Comparison of ENCODE assay signal across 18 cellular contexts in the genomic region with DNA sequence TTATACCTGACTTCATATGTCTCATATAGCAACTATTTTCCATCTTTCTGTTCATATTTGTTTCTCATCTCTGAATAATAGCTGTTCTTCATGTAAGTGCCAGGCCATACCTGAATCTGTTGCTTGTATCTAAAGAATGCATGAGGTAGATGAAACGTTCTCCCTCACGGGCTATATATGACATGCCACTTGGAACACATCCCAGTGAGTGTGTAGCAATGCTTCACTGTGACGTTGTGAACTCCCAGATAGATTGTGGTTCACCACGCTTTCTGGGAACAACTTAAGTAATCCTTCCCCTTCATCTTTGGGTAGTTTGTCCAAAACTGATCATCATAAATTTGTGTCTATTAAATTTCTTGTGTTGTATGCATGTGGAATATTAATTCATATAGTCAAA.
DNase-seq lines count a peak whose midpoint lies in the region; ATAC-seq, FAIRE-seq and TF ChIP-seq lines count a peak whose summit lies in the region.
"Had no signal": no experiment of that assay in that cellular context is flagged by ENCODE, and none has a peak within 500 bp of the region (broad histone marks: within the 10 kb centered on the region; RNA-seq: fewer than 3 reads in every experiment).

No MANE protein-coding gene starts in this region.

- H3K36me3 ChIP-seq in PC-3 (ENCODE audit: low read depth, low read length) (no peaks in the 10 kb centered on the region), brain microvascular endothelial cell (replicated peaks) (no peaks in the 10 kb centered on the region), keratinocyte (ENCODE audit: control insufficient read depth in 2 of 2, extremely low read depth in 1 of 2, insufficient read depth in 2 of 2, low read length in 2 of 2) (no peaks in the 10 kb centered on the region), WERI-Rb-1 (no peaks in the 10 kb centered on the region)
- H3K36me3 ChIP-seq: gastrocnemius medialis, left ventricle myocardium inferior, ovary had no signal

- H3K4me3 ChIP-seq in PC-3 (ENCODE audit: low read length): no peak overlapping the region
- H3K4me3 ChIP-seq in brain microvascular endothelial cell (ENCODE audit: low read depth, low read length): no peak overlapping the region
- no peak overlapping the region for H3K4me3 ChIP-seq in keratinocyte (ENCODE audit: control insufficient read depth in 2 of 3, extremely low read depth in 1 of 3, insufficient read depth in 2 of 3, low read depth in 1 of 3, low read length in 3 of 3)
- no peak overlapping the region for H3K4me3 ChIP-seq in WERI-Rb-1 (ENCODE audit: low read depth, low read length)
- H3K4me3 ChIP-seq: gastrocnemius medialis, GM12878, left ventricle myocardium inferior, ovary, skin epidermis had no signal

- FAIRE-seq in keratinocyte (lab: Jason Lieb, UNC): no peak
- FAIRE-seq: GM12878 had no signal

- H3K4me2 ChIP-seq in PC-3 (ENCODE audit: low read length): no peak overlapping the region
- no peak overlapping the region for H3K4me2 ChIP-seq in keratinocyte (ENCODE audit: control insufficient read depth, extremely low read depth, insufficient read depth, low read depth, low read length)

- no peaks in the 10 kb centered on the region for H3F3A ChIP-seq in PC-3 (ENCODE audit: low read length, unreplicated experiment)

- no TSS peak for BruUV-seq in PC-3 (replicated peaks; lab: Mats Ljungman, UMichigan)

- POLR2A ChIA-PET in PC-3 (lab: Charles Lee; ENCODE audit: unreplicated experiment): no interaction called here

- H3K9me2 ChIP-seq in PC-3 (replicated peaks; ENCODE audit: low read length): no peaks in the 10 kb centered on the region

- CTCF ChIA-PET in PC-3 (lab: Charles Lee): no interaction called here

- H3K9me3 ChIP-seq in PC-3 (ENCODE audit: low read length) (no peaks in the 10 kb centered on the region), keratinocyte (ENCODE audit: control insufficient read depth, low read depth, low read length) (no peaks in the 10 kb centered on the region), WERI-Rb-1 (ENCODE audit: severe bottlenecking) (no peaks in the 10 kb centered on the region)
- H3K9me3 ChIP-seq: gastrocnemius medialis, left ventricle myocardium inferior, ovary had no signal

- H3K9me1 ChIP-seq in keratinocyte (ENCODE audit: control insufficient read depth, extremely low read depth, insufficient read depth, low read length): no peaks in the 10 kb centered on the region

- H3K27me3 ChIP-seq in PC-3 (ENCODE audit: low read length) (0 out of 2 replicates have a peak, but pooled peaks cover 2% of the 10 kb centered on the region), brain microvascular endothelial cell (replicated peaks) (no peaks in the 10 kb centered on the region), keratinocyte (ENCODE audit: control insufficient read depth, extremely low read depth, insufficient read depth, low read length) (peaks cover 15% of the 10 kb centered on the region), WERI-Rb-1 (ENCODE audit: insufficient read depth, low read depth, severe bottlenecking) (peaks cover 81% of the 10 kb centered on the region)
- H3K27me3 ChIP-seq: gastrocnemius medialis had no signal

- TF ChIP-seq CTCF in PC-3 (conservative IDR thresholded peaks at IDR 0.05; ENCODE audit: low read depth, low read length) (no peak), brain microvascular endothelial cell (IDR thresholded peaks at IDR 0.05; ENCODE audit: low read depth, low read length, missing control alignments) (no peak), keratinocyte (optimal IDR thresholded peaks at IDR 0.05 in 1 of 3, IDR thresholded peaks at IDR 0.05 in 1 of 3, conservative IDR thresholded peaks at IDR 0.05 in 1 of 3; ENCODE audit: extremely low read depth in 1 of 3, insufficient read depth in 2 of 3, low read length in 3 of 3) (no peak), WERI-Rb-1 (IDR thresholded peaks at IDR 0.05; ENCODE audit: low read depth, low read length) (no peak)

- dilution Hi-C loops in keratinocyte (cut with MboI; ENCODE audit: extremely low pct_ligation_motif_present, low sequenced_read_pairs): no loop called here

- ATAC-seq in PC-3 (no peak), HG02678 (IDR thresholded peaks at IDR 0.05; ENCODE audit: unreplicated experiment) (no peak)
- ATAC-seq: activated T-cell treated with anti-CD3 and anti-CD28 coated beads, Interleukin-2, amount 50 U/mL, for 72 hours; gastrocnemius medialis; GM12878 had no signal

- H4K20me1 ChIP-seq in PC-3 (ENCODE audit: low read length): no peaks in the 10 kb centered on the region
- H4K20me1 ChIP-seq in keratinocyte (ENCODE audit: control insufficient read depth, extremely low read depth, insufficient read depth, low read length): no peaks in the 10 kb centered on the region

- in situ Hi-C loops in brain microvascular endothelial cell (cut with HindIII; ENCODE audit: low pct_ligation_motif_present, low sequenced_read_pairs): no loop called here

- intact Hi-C loops in PC-3 (cut with micrococcal nuclease): no loop called here

- no peaks in the 10 kb centered on the region for H3K4me1 ChIP-seq in PC-3 (ENCODE audit: insufficient read depth, low read length)
- H3K4me1 ChIP-seq in keratinocyte (ENCODE audit: control insufficient read depth, extremely low read depth, insufficient read depth, low read length): no peaks in the 10 kb centered on the region
- H3K4me1 ChIP-seq: left ventricle myocardium inferior had no signal

- H3K9ac ChIP-seq in PC-3 (ENCODE audit: low read length) (no peak overlapping the region), keratinocyte (ENCODE audit: control insufficient read depth, extremely low read depth, insufficient read depth, low read length) (no peak overlapping the region)

- no peak overlapping the region for H3K27ac ChIP-seq in PC-3 (ENCODE audit: low read length)
- no peak overlapping the region for H3K27ac ChIP-seq in brain microvascular endothelial cell
- H3K27ac ChIP-seq in keratinocyte (ENCODE audit: control insufficient read depth, insufficient read depth, low read length): no peak overlapping the region
- no peak overlapping the region for H3K27ac ChIP-seq in WERI-Rb-1
- H3K27ac ChIP-seq: left ventricle myocardium inferior, ovary, skin epidermis had no signal

- H2AFZ ChIP-seq in PC-3 (ENCODE audit: low read length): no peak overlapping the region
- H2AFZ ChIP-seq in keratinocyte (ENCODE audit: control insufficient read depth, low read length): no peak overlapping the region

- peak; percentile 37 for DNase-seq in GF-D8 (lab: John Stamatoyannopoulos, UW)
- DNase-seq in PC-3: peak; percentile 44
- peak; percentile 85 for DNase-seq in brain microvascular endothelial cell
- peak; percentile 13 for DNase-seq in keratinocyte (ENCODE audit: low read depth, low spot score)
- DNase-seq in WERI-Rb-1: no peak
- DNase-seq in stimulated activated CD8-positive, alpha-beta memory T cell treated with anti-CD3 and anti-CD28 coated beads, Interleukin-4, amount 100 ng/mL, for 48 hours: no peak
- no peak for DNase-seq in NAMALWA (ENCODE audit: low spot score)
- DNase-seq: activated CD4-positive, CD25-positive, alpha-beta regulatory T cell; activated naive CD8-positive, alpha-beta T cell treated with anti-CD3 and anti-CD28 coated beads, Interleukin-2, amount 10 ng/mL, durations not matched to agents 7 days and 5 days; activated T-cell treated with anti-CD3 and anti-CD28 coated beads, Interleukin-2, amount 50 U/mL, for 72 hours; effector CD8-positive, alpha-beta T cell; gastrocnemius medialis; left ventricle myocardium inferior; ovary; RPMI8226 had no signal

- H3K79me2 ChIP-seq in PC-3 (ENCODE audit: low read length) (no peaks in the 10 kb centered on the region), keratinocyte (ENCODE audit: control insufficient read depth, insufficient read depth, low read length) (no peaks in the 10 kb centered on the region)

Comparison
In these comparisons a context has a peak if more than half of its experiments do, and no peak if none do; other contexts are left out.
1. DNase-seq: peak in GF-D8 (single experiment), PC-3 (single experiment), brain microvascular endothelial cell (single experiment) and keratinocyte (single experiment); none in WERI-Rb-1 (single experiment), stimulated activated CD8-positive, alpha-beta memory T cell treated with anti-CD3 and anti-CD28 coated beads, Interleukin-4, amount 100 ng/mL, for 48 hours (single experiment) and NAMALWA (single experiment).